In the genomic region with DNA sequence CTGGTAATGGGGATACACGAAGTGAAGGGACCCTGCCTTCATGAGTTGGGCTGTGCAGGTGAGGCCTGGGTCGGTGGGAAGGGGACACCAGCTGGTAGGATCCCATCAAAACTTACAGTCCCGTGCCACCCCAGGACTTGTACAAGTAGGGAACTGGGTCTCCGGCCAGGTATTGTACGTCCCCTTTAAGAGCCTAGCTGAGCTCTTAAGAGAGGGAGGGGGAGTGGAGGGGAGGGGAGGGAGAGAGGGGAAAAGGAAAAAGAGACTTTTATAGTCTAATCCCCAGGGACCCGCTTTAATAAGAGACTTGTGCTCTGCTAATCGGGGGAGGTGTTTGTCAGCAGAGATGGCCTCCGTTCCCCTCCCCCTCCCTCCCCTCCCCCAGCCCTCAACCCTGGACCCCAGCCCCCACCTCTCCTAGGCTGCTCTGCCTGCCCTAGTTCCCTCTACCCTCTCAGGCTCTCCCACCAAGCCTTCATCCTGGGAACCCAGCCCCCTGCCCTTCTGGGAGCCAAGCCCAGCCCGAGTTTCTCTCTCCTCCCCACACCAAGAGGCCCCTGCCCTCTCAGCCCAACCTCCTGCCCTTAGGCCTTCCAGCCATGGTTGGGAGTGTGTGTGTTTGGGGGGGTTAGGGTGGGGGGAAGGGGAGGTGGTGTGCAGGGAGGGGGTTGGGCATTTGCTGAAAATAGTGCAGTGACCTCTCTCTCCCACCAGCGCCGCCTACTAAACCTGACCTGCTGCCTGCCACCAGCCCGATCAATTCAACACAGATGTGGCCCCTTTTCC, we compare ENCODE assay signal across 9 cellular contexts. TPM values are rescaled to one million over a fixed set of nuclear protein-coding genes. Genes with fewer than 3 reads are reported as not detected.
DNase-seq lines count a peak whose midpoint lies in the region; ATAC-seq and TF ChIP-seq lines count a peak whose summit lies in the region.
"Had no signal": no experiment of that assay in that cellular context is flagged by ENCODE, and none has a peak within 500 bp of the region (broad histone marks: within the 10 kb centered on the region; RNA-seq: fewer than 3 reads in every experiment).

No MANE protein-coding gene starts in this region.

- no peaks in the 10 kb centered on the region for H3K27me3 Mint-ChIP-seq in neural progenitor cell (ENCODE audit: insufficient read depth, low read depth)

- H3K4me2 ChIP-seq in neural progenitor cell = peak overlapping the region; percentile 96

- H3K9me3 ChIP-seq in ES-I3 (ENCODE audit: control insufficient read depth, insufficient read depth, low read length) (no peaks in the 10 kb centered on the region), neural progenitor cell (ENCODE audit: low read depth) (no peaks in the 10 kb centered on the region), tibial artery (no peaks in the 10 kb centered on the region)

- peak overlapping the region; percentile 97 for H3K4me3 Mint-ChIP-seq in neural progenitor cell

- H3K4me1 Mint-ChIP-seq in neural progenitor cell = peaks cover 51% of the 10 kb centered on the region

- peaks cover 23% of the 10 kb centered on the region for H3K36me3 Mint-ChIP-seq in neural progenitor cell

- no peak for ATAC-seq in GM18858 (IDR thresholded peaks at IDR 0.05; ENCODE audit: unreplicated experiment)
- no peak for ATAC-seq in GM18873 (IDR thresholded peaks at IDR 0.05; ENCODE audit: low FRiP score, unreplicated experiment)

- H3K36me3 ChIP-seq in ES-I3 (ENCODE audit: insufficient read depth, low read length) (no peaks in the 10 kb centered on the region), neural progenitor cell (no peaks in the 10 kb centered on the region), tibial artery (peaks cover 0 to 4% (median 0%) of the 10 kb centered on the region in 3 donors)

- H3K9ac ChIP-seq in ES-I3 (ENCODE audit: low read depth, low read length) (peak overlapping the region; percentile 50), neural progenitor cell (peak overlapping the region; percentile 18)

- H3F3A ChIP-seq in neural progenitor cell (ENCODE audit: low read depth) = peaks cover 51% of the 10 kb centered on the region

- H3K27me3 ChIP-seq in neural progenitor cell (no peaks in the 10 kb centered on the region), tibial artery (no peaks in the 10 kb centered on the region)

- peak overlapping the region; percentile 100 for H3K27ac Mint-ChIP-seq in neural progenitor cell

- DNase-seq in NCI-H2227 treated with DMSO at 0.1 percent for 48 hours (lab: John Stamatoyannopoulos, UW) = peak; percentile 46
- DNase-seq in ecto neural progenitor cell (ENCODE audit: low spot score) = peak; percentile 97
- peak; percentile 96 for DNase-seq in neural progenitor cell (ENCODE audit: low spot score)
- DNase-seq in tibial artery = no peak
- no peak for DNase-seq in CD1c-positive myeloid dendritic cell (ENCODE audit: extremely low spot score)

- H3K4me3 ChIP-seq in neural progenitor cell (peak overlapping the region; percentile 96), tibial artery (no peak overlapping the region)

- H3K4me1 ChIP-seq in ES-I3 (ENCODE audit: insufficient read depth, low read length) (peaks cover 29% of the 10 kb centered on the region), neural progenitor cell (peaks cover 29% of the 10 kb centered on the region), tibial artery (peaks cover 0 to 34% (median 26%) of the 10 kb centered on the region in 4 donors)

- H3K79me2 ChIP-seq in neural progenitor cell (ENCODE audit: low read depth) = peaks cover 64% of the 10 kb centered on the region

- peak overlapping the region; percentile 91 for H3K27ac ChIP-seq in neural progenitor cell
- H3K27ac ChIP-seq in tibial artery = peak overlapping the region in 1 of 2 donors; percentile 28
- H3K27ac ChIP-seq: HL-60 had no signal

- no peak overlapping the region for H2AFZ ChIP-seq in neural progenitor cell (replicated peaks)

- peaks cover 46% of the 10 kb centered on the region for H4K20me1 ChIP-seq in neural progenitor cell (ENCODE audit: low read depth)

- peaks cover 2% of the 10 kb centered on the region for H3K9me3 Mint-ChIP-seq in neural progenitor cell

- peak; percentile 34 for TF ChIP-seq CTCF in neural progenitor cell (IDR thresholded peaks at IDR 0.05)
- TF ChIP-seq CTCF in tibial artery (IDR thresholded peaks at IDR 0.05) = no peak

- intact Hi-C loops in tibial artery (cut with DNase I; ENCODE audit: low total_unique reads) = loop anchor here (5.0 kb wide), 1 partner anchor 62 kb away; no protein-coding TSS in a partner anchor

RNA-seq across cellular contexts. Expression of a gene that starts 2.6 kb away (rescaled TPM):
- 9.1 and 21.9 TPM in 2 replicates for total RNA-seq in neural progenitor cell (ENCODE audit: low replicate concordance)

RNA-seq across cellular contexts. Expression of a gene that starts 16.7 kb away (rescaled TPM):
- 257 and 305 TPM in 2 replicates for total RNA-seq in neural progenitor cell (ENCODE audit: low replicate concordance)

RNA-seq across cellular contexts. Expression of a gene that starts 25.4 kb away (rescaled TPM):
- 3.0 and 14.6 TPM in 2 replicates for total RNA-seq in neural progenitor cell (ENCODE audit: low replicate concordance)

RNA-seq across cellular contexts. Expression of a gene that starts 29.7 kb away (rescaled TPM):
- 48.1 and 92.5 TPM in 2 replicates for total RNA-seq in neural progenitor cell (ENCODE audit: low replicate concordance)

RNA-seq across cellular contexts. Expression of a gene that starts 37.9 kb away (rescaled TPM):
- total RNA-seq in neural progenitor cell (ENCODE audit: low replicate concordance) = 43.4 and 75.2 TPM in 2 replicates

Comparison
In these comparisons a context has a peak if more than half of its experiments do, and no peak if none do; other contexts are left out.
1. DNase-seq: peak in NCI-H2227 treated with DMSO at 0.1 percent for 48 hours (single experiment), ecto neural progenitor cell (single experiment) and neural progenitor cell (single experiment); none in tibial artery (0 of 2) and CD1c-positive myeloid dendritic cell (single experiment).